In genomic region chr10:100081075-100082001, GRCh38 we compare ENCODE assay signal across 1 cellular context.
A peak's percentile ranks its signal among the peaks of the same experiment; 100 is the strongest.
TF ChIP-seq lines count a peak whose summit lies in the region.

Gene CPN1 (minus strand): TSS chr10:100081869. CDS start chr10:100081625, 244 bp downstream.

TF ChIP-seq in HepG2, 621 proteins besides CTCF, POLR2A, EP300 and RAD21 (continued from another document and continues in another):
- TF ChIP-seq AHDC1 (CRISPR knock-in tag; IDR thresholded peaks at IDR 0.05; ENCODE audit: borderline replicate concordance) (0 out of 2 replicates have a peak, but pooled peaks have one; percentile 23), HNF1B (CRISPR knock-in tag; IDR thresholded peaks at IDR 0.05) (peak; percentile 77), ZSCAN21 (CRISPR knock-in tag; IDR thresholded peaks at IDR 0.05; ENCODE audit: borderline replicate concordance) (no peak), TGIF2 (CRISPR knock-in tag; IDR thresholded peaks at IDR 0.05) (no peak), NR2F1 (CRISPR knock-in tag; IDR thresholded peaks at IDR 0.05) (peak in 1 of 2 experiments; percentile 17; a peak in 1 of 4 replicates), YEATS4 (CRISPR knock-in tag; IDR thresholded peaks at IDR 0.05; ENCODE audit: borderline replicate concordance) (peak; percentile 46; the same call in 1 of the 2 replicates), ZNF572 (CRISPR knock-in tag; IDR thresholded peaks at IDR 0.05) (0 out of 2 replicates have a peak, but pooled peaks have one; percentile 78), ZBTB10 (CRISPR knock-in tag; IDR thresholded peaks at IDR 0.05; ENCODE audit: borderline replicate concordance) (no peak), MEIS1 (CRISPR knock-in tag; IDR thresholded peaks at IDR 0.05; ENCODE audit: borderline replicate concordance) (no peak), GFI1 (CRISPR knock-in tag; IDR thresholded peaks at IDR 0.05; ENCODE audit: borderline replicate concordance) (peak; percentile 21; the same call in 1 of the 2 replicates), ZFP82 (CRISPR knock-in tag; IDR thresholded peaks at IDR 0.05; ENCODE audit: borderline replicate concordance) (0 out of 2 replicates have a peak, but pooled peaks have one; percentile 39), TAF15 (IDR thresholded peaks at IDR 0.05; ENCODE audit: low read depth, low read length, poor library complexity, severe bottlenecking) (no peak), ETV5 (CRISPR knock-in tag; IDR thresholded peaks at IDR 0.05; ENCODE audit: borderline replicate concordance) (no peak), CC2D1A (CRISPR knock-in tag; IDR thresholded peaks at IDR 0.05) (no peak), ZNF280D (CRISPR knock-in tag; IDR thresholded peaks at IDR 0.05) (0 out of 2 replicates have a peak, but pooled peaks have one; percentile 32), ZNF564 (CRISPR knock-in tag; IDR thresholded peaks at IDR 0.05) (no peak), ZFP91 (CRISPR knock-in tag; IDR thresholded peaks at IDR 0.05; ENCODE audit: borderline replicate concordance) (peak; percentile 61; the same call in 1 of the 2 replicates), ZNF816 (CRISPR knock-in tag; IDR thresholded peaks at IDR 0.05; ENCODE audit: borderline replicate concordance) (0 out of 2 replicates have a peak, but pooled peaks have one; percentile 37), ZNF770 (CRISPR knock-in tag; IDR thresholded peaks at IDR 0.05) (no peak), AHR (CRISPR knock-in tag; IDR thresholded peaks at IDR 0.05) (0 out of 2 replicates have a peak, but pooled peaks have one; percentile 51), PPARG (CRISPR knock-in tag; conservative IDR thresholded peaks at IDR 0.05) (no peak), MLLT10 (CRISPR knock-in tag; IDR thresholded peaks at IDR 0.05) (no peak), HINFP (CRISPR knock-in tag; IDR thresholded peaks at IDR 0.05; ENCODE audit: low read depth) (peak; percentile 85; the same call in 1 of the 2 replicates), ZNF44 (CRISPR knock-in tag; IDR thresholded peaks at IDR 0.05) (no peak), NCOR1 (IDR thresholded peaks at IDR 0.05; ENCODE audit: borderline replicate concordance, low read length) (no peak), ZNF772 (CRISPR knock-in tag; IDR thresholded peaks at IDR 0.05) (no peak), CENPBD1 (CRISPR knock-in tag; IDR thresholded peaks at IDR 0.05; ENCODE audit: borderline replicate concordance, low read depth) (no peak), HOXD1 (CRISPR knock-in tag; IDR thresholded peaks at IDR 0.05) (no peak), HMGXB4 (CRISPR knock-in tag; IDR thresholded peaks at IDR 0.05; ENCODE audit: borderline replicate concordance in 1 of 2, low read depth in 1 of 2) (peak in 1 of 2 experiments; percentile 31; a peak in 1 of 4 replicates), HNF4A (CRISPR knock-in tag; IDR thresholded peaks at IDR 0.05) (peak; percentile 55), FOXP1 (IDR thresholded peaks at IDR 0.05) (peak; percentile 63), FOXP1 (CRISPR knock-in tag; IDR thresholded peaks at IDR 0.05) (peak; percentile 91), MAZ (IDR thresholded peaks at IDR 0.05; ENCODE audit: borderline replicate concordance, low read depth, low read length) (no peak), MAZ (CRISPR knock-in tag; IDR thresholded peaks at IDR 0.05; ENCODE audit: low read depth) (peak; percentile 54; the same call in 1 of the 2 replicates), FOXA3 (CRISPR knock-in tag; IDR thresholded peaks at IDR 0.05) (peak; percentile 61), ZNF670 (CRISPR knock-in tag; IDR thresholded peaks at IDR 0.05; ENCODE audit: borderline replicate concordance) (peak; percentile 51; the same call in 1 of the 2 replicates), FOXK2 (IDR thresholded peaks at IDR 0.05) (0 out of 2 replicates have a peak, but pooled peaks have one; percentile 13)
